ENCODE assay signal across 29 cellular contexts in genomic region chr12:47700263-47700662, GRCh38. TPM values are rescaled to one million over a fixed set of nuclear protein-coding genes. Genes with fewer than 3 reads are reported as not detected.
DNase-seq lines count a peak whose midpoint lies in the region; ATAC-seq, FAIRE-seq and TF ChIP-seq lines count a peak whose summit lies in the region.
"Had no signal": no experiment of that assay in that cellular context is flagged by ENCODE, and none has a peak within 500 bp of the region (broad histone marks: within the 10 kb centered on the region; RNA-seq: fewer than 3 reads in every experiment).

No MANE protein-coding gene starts in this region.

- DNase-seq in HepG2 (ENCODE audit: low spot score) (no peak), right lobe of liver (no peak), memory B cell (ENCODE audit: low spot score in 2 of 2) (no peak), NCI-H2196 treated with DMSO at 0.1 percent for 48 hours (lab: John Stamatoyannopoulos, UW; ENCODE audit: unreplicated experiment) (no peak)
- no peak for DNase-seq in stimulated activated CD4-positive, alpha-beta T cell treated with anti-CD3 and anti-CD28 coated beads, Interleukin-1b, Interleukin-23, amount 100 ng/mL, for 48 hours
- DNase-seq: AML-193; BE2C; C1 segment of cervical spinal cord; CD4-positive, alpha-beta memory T cell; CD4-positive, CD25-positive, alpha-beta regulatory T cell; CD8-positive, alpha-beta memory T cell; COR-L47; DMS 273 treated with DMSO at 0.1 percent for 48 hours; DMS153; DMS53; DMS79; DND-41; EL; GDM1 had no signal

- H3K9me2 ChIP-seq in Loucy (replicated peaks; ENCODE audit: low read depth, low read length) = no peaks in the 10 kb centered on the region

- peaks cover 22% of the 10 kb centered on the region for H3K36me3 Mint-ChIP-seq in memory B cell

- ATAC-seq in HepG2 = no peak
- no peak for ATAC-seq in right lobe of liver
- ATAC-seq in memory B cell (ENCODE audit: low read depth) = no peak
- ATAC-seq in GM21717 (IDR thresholded peaks at IDR 0.05; ENCODE audit: unreplicated experiment) = no peak
- ATAC-seq: A549, GM12878 had no signal

- H3K4me2 ChIP-seq in HepG2 (ENCODE audit: low read depth, low read length) (no peak overlapping the region), Loucy (ENCODE audit: low read depth, low read length, poor library complexity, severe bottlenecking) (peak overlapping the region; percentile 81)
- H3K4me2 ChIP-seq: A549, BLaER1 had no signal

- CTCF ChIA-PET in HepG2 (lab: Yijun Ruan, JAX; ENCODE audit: low intra/inter-chr PET ratio, low total read pairs) = no interaction called here

- in situ Hi-C loops in HepG2 (cut with HindIII; ENCODE audit: extremely low pct_ligation_motif_present, low pct_unique_long_range_greater_than_20kb) = no loop called here

- H3K4me3 Mint-ChIP-seq in memory B cell = no peak overlapping the region
- H3K4me3 Mint-ChIP-seq: CD14-positive monocyte; CD4-positive, alpha-beta memory T cell had no signal

- H3K79me2 ChIP-seq in HepG2 (ENCODE audit: insufficient read depth, low read length) (peaks cover 18% of the 10 kb centered on the region), Loucy (ENCODE audit: insufficient read depth, low read length) (peaks cover 60% of the 10 kb centered on the region)

- H2AFZ ChIP-seq in HepG2 (ENCODE audit: low read length) (no peak overlapping the region), Loucy (ENCODE audit: low read length) (no peak overlapping the region)

- 98% methylated on average over 2 of the region's 2 CpGs for WGBS in HepG2 (ENCODE audit: low lambda C conversion rate)
- WGBS in right lobe of liver (ENCODE audit: insufficient coverage, low coverage, low lambda C conversion rate, missing lambda C conversion rate) = 85% methylated on average over 2 of the region's 2 CpGs

- TF ChIP-seq EP300 in HepG2 (IDR thresholded peaks at IDR 0.05; ENCODE audit: low read depth in 2 of 2, low read length in 2 of 2) (no peak), HepG2 (CRISPR knock-in tag; IDR thresholded peaks at IDR 0.05; ENCODE audit: borderline replicate concordance) (no peak)

- peaks cover 34% of the 10 kb centered on the region for H3K4me1 Mint-ChIP-seq in memory B cell

- H3K4me1 ChIP-seq in HepG2 (ENCODE audit: insufficient read depth, low read length) (peaks cover 22% of the 10 kb centered on the region), right lobe of liver (no peaks in the 10 kb centered on the region), Loucy (ENCODE audit: insufficient read depth, low read length, poor library complexity, severe bottlenecking) (peaks cover 49% of the 10 kb centered on the region)
- H3K4me1 ChIP-seq: BE2C had no signal

- H4K20me1 ChIP-seq in HepG2 (ENCODE audit: insufficient read depth, low read length) (no peaks in the 10 kb centered on the region), Loucy (ENCODE audit: insufficient read depth, low read length, poor library complexity, severe bottlenecking) (peaks cover 28% of the 10 kb centered on the region)

- BruUV-seq in HepG2 (replicated peaks; lab: Mats Ljungman, UMichigan) = no TSS peak

- TF ChIP-seq POLR2A in HepG2 (IDR thresholded peaks at IDR 0.05; ENCODE audit: insufficient read depth in 1 of 2, low read depth in 2 of 2, low read length in 2 of 2) (no peak), right lobe of liver (IDR thresholded peaks at IDR 0.05) (no peak)

- H3K27me3 ChIP-seq in HepG2 (ENCODE audit: control insufficient read depth in 1 of 2, insufficient read depth in 2 of 2, low read length in 2 of 2) = no peaks in the 10 kb centered on the region; a peak in 1 of 5 replicates
- H3K27me3 ChIP-seq in right lobe of liver = no peaks in the 10 kb centered on the region
- H3K27me3 ChIP-seq in Loucy (ENCODE audit: insufficient read depth, low read length, poor library complexity, severe bottlenecking) = no peaks in the 10 kb centered on the region
- H3K27me3 ChIP-seq: BE2C, BLaER1 had no signal

- no peaks in the 10 kb centered on the region for H3K27me3 Mint-ChIP-seq in memory B cell
- H3K27me3 Mint-ChIP-seq: CD4-positive, alpha-beta memory T cell; CD4-positive, CD25-positive, alpha-beta regulatory T cell; CD8-positive, alpha-beta memory T cell had no signal

- H3K27ac ChIP-seq in HepG2 (ENCODE audit: extremely low read length, insufficient read depth, low read length) (no peak overlapping the region), right lobe of liver (no peak overlapping the region)
- H3K27ac ChIP-seq: 22Rv1, A549, BLaER1 had no signal

- no peak for TF ChIP-seq RAD21 in HepG2 (CRISPR knock-in tag; IDR thresholded peaks at IDR 0.05)

- H3K9ac ChIP-seq in HepG2 (ENCODE audit: insufficient read depth, low read depth, low read length) = no peak overlapping the region
- H3K9ac ChIP-seq in Loucy (ENCODE audit: low read depth, low read length, poor library complexity, severe bottlenecking) = peak overlapping the region; percentile 9
- H3K9ac ChIP-seq: BLaER1 had no signal

- H3K36me3 ChIP-seq in HepG2 (replicated peaks in 1 of 2; ENCODE audit: control insufficient read depth in 1 of 2, insufficient read depth in 2 of 2, low read length in 2 of 2) (peaks cover 3 to 22% of the 10 kb centered on the region in 2 experiments; a peak in 4 of 5 replicates), right lobe of liver (peaks cover 0 to 9% (median 3%) of the 10 kb centered on the region in 4 donors), Loucy (ENCODE audit: insufficient read depth, low read length) (peaks cover 15% of the 10 kb centered on the region)

- peak overlapping the region; percentile 35 for H3K27ac Mint-ChIP-seq in memory B cell

- H3K4me3 ChIP-seq in HepG2 (replicated peaks in 1 of 3; ENCODE audit: insufficient read depth in 1 of 3, low read depth in 2 of 3, low read length in 3 of 3) = no peak overlapping the region
- H3K4me3 ChIP-seq in right lobe of liver = no peak overlapping the region
- peak overlapping the region; percentile 30 for H3K4me3 ChIP-seq in Loucy (ENCODE audit: low read length, poor library complexity, severe bottlenecking)
- H3K4me3 ChIP-seq: A549, BLaER1, GM12878 had no signal

- H3K9me3 ChIP-seq in HepG2 (ENCODE audit: low read length) (no peaks in the 10 kb centered on the region), right lobe of liver (no peaks in the 10 kb centered on the region), Loucy (ENCODE audit: insufficient read depth, low read depth, low read length) (no peaks in the 10 kb centered on the region)
- H3K9me3 ChIP-seq: A549, BE2C, BLaER1 had no signal

- no peak for FAIRE-seq in HepG2 (lab: Jason Lieb, UNC)
- FAIRE-seq: A549, GM12878, GM12892, GM18507 had no signal

- intact Hi-C loops in HepG2 (cut with micrococcal nuclease; ENCODE audit: unreplicated experiment) = no loop called here
- intact Hi-C loops in right lobe of liver (cut with DNase I) = no loop called here

- no peak for TF ChIP-seq CTCF in HepG2 (CRISPR knock-in tag; IDR thresholded peaks at IDR 0.05)
- TF ChIP-seq CTCF in right lobe of liver (IDR thresholded peaks at IDR 0.05) = no peak
- no peak for TF ChIP-seq CTCF in Loucy (conservative IDR thresholded peaks at IDR 0.05; ENCODE audit: low read length)

- no peaks in the 10 kb centered on the region for H3F3A ChIP-seq in Loucy (ENCODE audit: low read depth)

- no peaks in the 10 kb centered on the region for H3K9me3 Mint-ChIP-seq in memory B cell
- H3K9me3 Mint-ChIP-seq: CD14-positive monocyte; CD4-positive, alpha-beta memory T cell; CD4-positive, CD25-positive, alpha-beta regulatory T cell; CD8-positive, alpha-beta memory T cell had no signal

- POLR2A ChIA-PET in HepG2 (lab: Yijun Ruan, JAX) = no interaction called here

RNA-seq across cellular contexts. Expression of gene RPAP3, which starts 5.6 kb away (rescaled TPM):
- total RNA-seq in HepG2 (2016; rRNA removed; fragmentation: Illumina TruSeq; extraction: Trizol) (32.8 and 54.2 TPM in 2 replicates), right lobe of liver (10 to 100 TPM in 3 of 6 experiments, 1 to 10 TPM in 3; 6.9 to 13.2 (median 10.4) TPM)
- 1.8 and 2.4 TPM in 2 replicates for total RNA-seq in HepG2 (2016; cell fraction: cytosol; rRNA removed; fragmentation: Illumina TruSeq; extraction: Trizol; ENCODE audit: low read depth)
- total RNA-seq in HepG2 (2016; cell fraction: insoluble cytoplasmic fraction; rRNA removed; fragmentation: Illumina TruSeq; extraction: Trizol) = 32.6 and 56.0 TPM in 2 replicates
- total RNA-seq in HepG2 (2016; cell fraction: membrane; rRNA removed; fragmentation: Illumina TruSeq; extraction: Trizol) = 6.0 and 7.0 TPM in 2 replicates
- total RNA-seq in HepG2 (2016; cell fraction: nucleus; rRNA removed; fragmentation: Illumina TruSeq; extraction: Trizol) = 20.5 and 22.8 TPM in 2 replicates
- 6.0 and 8.8 TPM in 2 replicates for polyA plus RNA-seq in HepG2 (2011; rRNA removed)
- polyA plus RNA-seq in HepG2 (2011; cell fraction: cytosol; rRNA removed) = 2.6 and 4.0 TPM in 2 replicates
- polyA plus RNA-seq in HepG2 (2011; cell fraction: nucleus; rRNA removed) = 2.1 and 4.0 TPM in 2 replicates
- polyA plus RNA-seq in HepG2 (2012) = 12.7 and 13.8 TPM in 2 replicates
- 1.9 and 2.4 TPM in 2 replicates for polyA plus RNA-seq in HepG2 (2016; cell fraction: cytosol; fragmentation: Illumina TruSeq; extraction: Trizol; ENCODE audit: low read depth)
- 54.9 and 56.4 TPM in 2 replicates for polyA plus RNA-seq in HepG2 (2016; cell fraction: insoluble cytoplasmic fraction; fragmentation: Illumina TruSeq; extraction: Trizol; ENCODE audit: low read depth)
- 4.1 and 4.9 TPM in 2 replicates for polyA plus RNA-seq in HepG2 (2016; cell fraction: membrane; fragmentation: Illumina TruSeq; extraction: Trizol; ENCODE audit: low read depth)
- polyA plus RNA-seq in HepG2 (2016; cell fraction: nucleus; fragmentation: Illumina TruSeq; extraction: Trizol; ENCODE audit: insufficient read depth, low read depth) = 28.1 and 29.6 TPM in 2 replicates
- 1.6 and 3.1 TPM in 2 replicates for polyA minus RNA-seq in HepG2 (2011; rRNA and poly(A)+ RNA removed; ENCODE audit: low replicate concordance)
- polyA minus RNA-seq in HepG2 (2011; cell fraction: cytosol; rRNA and poly(A)+ RNA removed) = 6.3 and 6.5 TPM in 2 replicates
- polyA minus RNA-seq in HepG2 (2011; cell fraction: nucleus; rRNA and poly(A)+ RNA removed) = 25.4 and 29.5 TPM in 2 replicates

RNA-seq across cellular contexts. Expression of gene ENDOU, which starts 25.0 kb away (rescaled TPM):
- not detected in 2 replicates for total RNA-seq in HepG2 (2016; rRNA removed; fragmentation: Illumina TruSeq; extraction: Trizol)
- not detected in 2 replicates for total RNA-seq in HepG2 (2016; cell fraction: cytosol; rRNA removed; fragmentation: Illumina TruSeq; extraction: Trizol; ENCODE audit: low read depth)
- total RNA-seq in HepG2 (2016; cell fraction: insoluble cytoplasmic fraction; rRNA removed; fragmentation: Illumina TruSeq; extraction: Trizol) = not detected in 2 replicates
- not detected in 2 replicates for total RNA-seq in HepG2 (2016; cell fraction: membrane; rRNA removed; fragmentation: Illumina TruSeq; extraction: Trizol)
- not detected in 2 replicates for total RNA-seq in HepG2 (2016; cell fraction: nucleus; rRNA removed; fragmentation: Illumina TruSeq; extraction: Trizol)
- not detected in 2 replicates for polyA plus RNA-seq in HepG2 (2011; rRNA removed)
- polyA plus RNA-seq in HepG2 (2011; cell fraction: cytosol; rRNA removed) = not detected in 2 replicates
- not detected in 2 replicates for polyA plus RNA-seq in HepG2 (2011; cell fraction: nucleus; rRNA removed)
- not detected in 2 replicates for polyA plus RNA-seq in HepG2 (2012)
- not detected in 2 replicates for polyA plus RNA-seq in HepG2 (2016; cell fraction: cytosol; fragmentation: Illumina TruSeq; extraction: Trizol; ENCODE audit: low read depth)
- polyA plus RNA-seq in HepG2 (2016; cell fraction: insoluble cytoplasmic fraction; fragmentation: Illumina TruSeq; extraction: Trizol; ENCODE audit: low read depth) = not detected in 2 replicates
- polyA plus RNA-seq in HepG2 (2016; cell fraction: membrane; fragmentation: Illumina TruSeq; extraction: Trizol; ENCODE audit: low read depth) = not detected in 2 replicates
- polyA plus RNA-seq in HepG2 (2016; cell fraction: nucleus; fragmentation: Illumina TruSeq; extraction: Trizol; ENCODE audit: insufficient read depth, low read depth) = not detected in 2 replicates
- not detected in 2 replicates for polyA minus RNA-seq in HepG2 (2011; rRNA and poly(A)+ RNA removed; ENCODE audit: low replicate concordance)
- not detected in 2 replicates for polyA minus RNA-seq in HepG2 (2011; cell fraction: cytosol; rRNA and poly(A)+ RNA removed)
- not detected in 2 replicates for polyA minus RNA-seq in HepG2 (2011; cell fraction: nucleus; rRNA and poly(A)+ RNA removed)
- not detected for total RNA-seq in right lobe of liver
- total RNA-seq: A172; CD4-positive, alpha-beta memory T cell; CD4-positive, CD25-positive, alpha-beta regulatory T cell; CD8-positive, alpha-beta memory T cell had no signal
- polyA plus RNA-seq: A549; CD4-positive, alpha-beta memory T cell; CD8-positive, alpha-beta memory T cell had no signal

RNA-seq across cellular contexts. Expression of gene RAPGEF3, which starts 58.4 kb away (rescaled TPM):
- total RNA-seq in HepG2 (2016; rRNA removed; fragmentation: Illumina TruSeq; extraction: Trizol) (0.07 TPM in 1 of 2 replicates, not detected in the other), right lobe of liver (1 to 10 TPM in 5 of 6 experiments, under 1 TPM in 1; 0.81 to 4.6 (median 2.6) TPM)
- total RNA-seq in HepG2 (2016; cell fraction: cytosol; rRNA removed; fragmentation: Illumina TruSeq; extraction: Trizol; ENCODE audit: low read depth) = not detected in 2 replicates
- 0.09 TPM in 1 of 2 replicates, not detected in the other for total RNA-seq in HepG2 (2016; cell fraction: insoluble cytoplasmic fraction; rRNA removed; fragmentation: Illumina TruSeq; extraction: Trizol)
- 0.03 TPM in 1 of 2 replicates, not detected in the other for total RNA-seq in HepG2 (2016; cell fraction: membrane; rRNA removed; fragmentation: Illumina TruSeq; extraction: Trizol)
- total RNA-seq in HepG2 (2016; cell fraction: nucleus; rRNA removed; fragmentation: Illumina TruSeq; extraction: Trizol) = 0.40 TPM in 1 of 2 replicates, not detected in the other
- 0.07 and 0.37 TPM in 2 replicates for polyA plus RNA-seq in HepG2 (2011; rRNA removed)
- 0.05 and 0.13 TPM in 2 replicates for polyA plus RNA-seq in HepG2 (2011; cell fraction: cytosol; rRNA removed)
- polyA plus RNA-seq in HepG2 (2011; cell fraction: nucleus; rRNA removed) = 0.56 and 0.95 TPM in 2 replicates
- 0.11 and 0.16 TPM in 2 replicates for polyA plus RNA-seq in HepG2 (2012)
- not detected in 2 replicates for polyA plus RNA-seq in HepG2 (2016; cell fraction: cytosol; fragmentation: Illumina TruSeq; extraction: Trizol; ENCODE audit: low read depth)
- 0.17 TPM in 1 of 2 replicates, not detected in the other for polyA plus RNA-seq in HepG2 (2016; cell fraction: insoluble cytoplasmic fraction; fragmentation: Illumina TruSeq; extraction: Trizol; ENCODE audit: low read depth)
- polyA plus RNA-seq in HepG2 (2016; cell fraction: membrane; fragmentation: Illumina TruSeq; extraction: Trizol; ENCODE audit: low read depth) = not detected in 2 replicates
- polyA plus RNA-seq in HepG2 (2016; cell fraction: nucleus; fragmentation: Illumina TruSeq; extraction: Trizol; ENCODE audit: insufficient read depth, low read depth) = 0.63 TPM in 1 of 2 replicates, not detected in the other
- polyA minus RNA-seq in HepG2 (2011; rRNA and poly(A)+ RNA removed; ENCODE audit: low replicate concordance) = 0.28 and 2.0 TPM in 2 replicates
- not detected in 2 replicates for polyA minus RNA-seq in HepG2 (2011; cell fraction: cytosol; rRNA and poly(A)+ RNA removed)
- polyA minus RNA-seq in HepG2 (2011; cell fraction: nucleus; rRNA and poly(A)+ RNA removed) = 0.13 and 1.1 TPM in 2 replicates
